Comparison of ENCODE assay signal across 1 cellular context in genomic region chr7:13890793-13891192, GRCh38.
TF ChIP-seq lines count a peak whose summit lies in the region.

No MANE protein-coding gene starts in this region.

TF ChIP-seq in SK-N-SH, 30 proteins besides CTCF, POLR2A, EP300 and RAD21 (continued from another document):
- TF ChIP-seq, protein P1, sequence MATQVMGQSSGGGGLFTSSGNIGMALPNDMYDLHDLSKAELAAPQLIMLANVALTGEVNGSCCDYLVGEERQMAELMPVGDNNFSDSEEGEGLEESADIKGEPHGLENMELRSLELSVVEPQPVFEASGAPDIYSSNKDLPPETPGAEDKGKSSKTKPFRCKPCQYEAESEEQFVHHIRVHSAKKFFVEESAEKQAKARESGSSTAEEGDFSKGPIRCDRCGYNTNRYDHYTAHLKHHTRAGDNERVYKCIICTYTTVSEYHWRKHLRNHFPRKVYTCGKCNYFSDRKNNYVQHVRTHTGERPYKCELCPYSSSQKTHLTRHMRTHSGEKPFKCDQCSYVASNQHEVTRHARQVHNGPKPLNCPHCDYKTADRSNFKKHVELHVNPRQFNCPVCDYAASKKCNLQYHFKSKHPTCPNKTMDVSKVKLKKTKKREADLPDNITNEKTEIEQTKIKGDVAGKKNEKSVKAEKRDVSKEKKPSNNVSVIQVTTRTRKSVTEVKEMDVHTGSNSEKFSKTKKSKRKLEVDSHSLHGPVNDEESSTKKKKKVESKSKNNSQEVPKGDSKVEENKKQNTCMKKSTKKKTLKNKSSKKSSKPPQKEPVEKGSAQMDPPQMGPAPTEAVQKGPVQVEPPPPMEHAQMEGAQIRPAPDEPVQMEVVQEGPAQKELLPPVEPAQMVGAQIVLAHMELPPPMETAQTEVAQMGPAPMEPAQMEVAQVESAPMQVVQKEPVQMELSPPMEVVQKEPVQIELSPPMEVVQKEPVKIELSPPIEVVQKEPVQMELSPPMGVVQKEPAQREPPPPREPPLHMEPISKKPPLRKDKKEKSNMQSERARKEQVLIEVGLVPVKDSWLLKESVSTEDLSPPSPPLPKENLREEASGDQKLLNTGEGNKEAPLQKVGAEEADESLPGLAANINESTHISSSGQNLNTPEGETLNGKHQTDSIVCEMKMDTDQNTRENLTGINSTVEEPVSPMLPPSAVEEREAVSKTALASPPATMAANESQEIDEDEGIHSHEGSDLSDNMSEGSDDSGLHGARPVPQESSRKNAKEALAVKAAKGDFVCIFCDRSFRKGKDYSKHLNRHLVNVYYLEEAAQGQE (IDR thresholded peaks at IDR 0.05; ENCODE audit: low read depth, low read length): no peak
- TF ChIP-seq TEAD4 (IDR thresholded peaks at IDR 0.05; ENCODE audit: borderline replicate concordance, insufficient read depth): no peak
- TF ChIP-seq RXRA (IDR thresholded peaks at IDR 0.05; ENCODE audit: borderline replicate concordance, low read depth): no peak
- no peak for TF ChIP-seq SIN3A (IDR thresholded peaks at IDR 0.05; ENCODE audit: borderline replicate concordance, low read depth, low read length)
